Comparison of ENCODE assay signal across 12 cellular contexts in the genomic region with DNA sequence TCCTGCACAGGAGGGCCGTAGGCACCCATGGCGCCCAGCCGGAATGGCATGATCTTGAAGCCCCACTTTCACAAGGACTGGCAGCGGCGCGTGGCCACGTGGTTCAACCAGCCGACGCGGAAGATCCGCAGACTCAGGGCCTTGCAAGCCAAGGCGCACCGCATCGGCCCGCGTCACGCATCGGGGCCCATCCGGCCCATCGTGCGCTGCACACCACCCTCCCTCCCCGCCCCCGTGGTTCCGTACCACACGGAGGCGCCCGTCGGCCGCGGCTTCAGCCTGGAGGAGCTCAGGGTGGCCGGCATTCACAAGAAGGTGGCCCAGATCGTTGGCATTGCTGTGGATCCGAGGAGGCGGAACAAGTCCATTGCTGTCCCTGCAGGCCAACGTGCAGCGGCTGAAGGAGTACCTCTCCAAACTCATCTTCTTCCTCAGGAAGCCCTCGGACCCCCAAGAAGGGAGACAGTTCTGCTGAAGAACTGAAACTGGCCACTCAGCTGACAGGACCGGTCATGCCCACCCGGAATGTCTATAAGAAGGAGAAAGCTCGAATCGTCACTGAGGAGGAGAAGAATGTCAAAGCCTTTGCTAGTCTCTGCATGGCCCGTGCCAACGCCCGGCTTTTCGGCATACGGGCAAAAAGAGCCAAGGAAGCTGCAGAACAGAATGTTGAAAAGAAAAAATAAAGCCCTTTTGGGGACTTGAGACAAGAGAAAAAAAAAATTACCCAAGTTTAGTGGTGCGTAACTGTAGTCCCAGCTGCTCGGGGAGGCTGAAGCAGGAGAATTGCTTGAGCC. TPM values are rescaled to one million over a fixed set of nuclear protein-coding genes. Genes with fewer than 3 reads are reported as not detected.
A peak's percentile ranks its signal among the peaks of the same experiment; 100 is the strongest.
DNase-seq lines count a peak whose midpoint lies in the region; FAIRE-seq and TF ChIP-seq lines count a peak whose summit lies in the region.
"Had no signal": no experiment of that assay in that cellular context is flagged by ENCODE, and none has a peak within 500 bp of the region (broad histone marks: within the 10 kb centered on the region; RNA-seq: fewer than 3 reads in every experiment).

No MANE protein-coding gene starts in this region.

- CTCF ChIA-PET in CD4-positive, alpha-beta memory T cell (lab: Charles Lee; ENCODE audit: partially characterized antibody) = no interaction called here

- peak; percentile 22 for TF ChIP-seq CTCF in epithelial cell of proximal tubule (conservative IDR thresholded peaks at IDR 0.05; ENCODE audit: low read depth, low read length)
- TF ChIP-seq CTCF in prostate gland (IDR thresholded peaks at IDR 0.05) = no peak

- no peak overlapping the region for H3K27ac ChIP-seq in neuronal stem cell (replicated peaks; ENCODE audit: low read length)
- no peak overlapping the region for H3K27ac ChIP-seq in CD4-positive, alpha-beta memory T cell (ENCODE audit: low read depth, low read length)
- H3K27ac ChIP-seq in prostate gland = no peak overlapping the region
- H3K27ac ChIP-seq: esophagus muscularis mucosa, PC-9 had no signal

- H3K9me3 Mint-ChIP-seq in CD4-positive, alpha-beta memory T cell = peaks cover 0 to 8% (median 3%) of the 10 kb centered on the region in 8 donors

- H4K91ac ChIP-seq in neuronal stem cell (ENCODE audit: low read depth, low read length, poor library complexity) = no peak overlapping the region

- H3K27me3 Mint-ChIP-seq in CD4-positive, alpha-beta memory T cell = peaks cover 25 to 30% of the 10 kb centered on the region in 2 donors

- no CpG with 5 or more reads among the region's 48 CpGs for WGBS in neuronal stem cell (ENCODE audit: extremely low coverage in 2 of 2, insufficient read length in 2 of 2, insufficient replicate concordance in 1 of 2), 2 donors
- WGBS in prostate gland = 38% methylated on average over 22 of the region's 48 CpGs

- H3K4me2 ChIP-seq in neuronal stem cell (ENCODE audit: insufficient read depth, low read length, poor library complexity, severe bottlenecking) = no peak overlapping the region
- H3K4me2 ChIP-seq: PC-9 had no signal

- no peak overlapping the region for H2BK15ac ChIP-seq in neuronal stem cell (ENCODE audit: low read length)

- H3K36me3 ChIP-seq in neuronal stem cell (replicated peaks in 1 of 2; ENCODE audit: control insufficient read depth in 2 of 2, insufficient read depth in 2 of 2, low read length in 2 of 2) = no peaks in the 10 kb centered on the region
- H3K36me3 ChIP-seq in CD4-positive, alpha-beta memory T cell (ENCODE audit: insufficient read depth, low read length) = no peaks in the 10 kb centered on the region
- H3K36me3 ChIP-seq in prostate gland = no peaks in the 10 kb centered on the region
- H3K36me3 ChIP-seq: esophagus muscularis mucosa had no signal

- H3K4ac ChIP-seq in neuronal stem cell (ENCODE audit: low read length) = peak overlapping the region; percentile 40

- H3K4me1 Mint-ChIP-seq in CD4-positive, alpha-beta memory T cell = no peaks in the 10 kb centered on the region
- H3K4me1 Mint-ChIP-seq: mesothelial cell of epicardium had no signal

- DNase-seq in COLO668 (lab: John Stamatoyannopoulos, UW; ENCODE audit: unreplicated experiment) = peak; percentile 65
- DNase-seq in HK-2 (ENCODE audit: unreplicated experiment) = peak; percentile 51
- DNase-seq in epithelial cell of proximal tubule (ENCODE audit: low read depth) = no peak
- no peak for DNase-seq in neuronal stem cell (ENCODE audit: low spot score)
- no peak for DNase-seq in CD4-positive, alpha-beta memory T cell
- no peak for DNase-seq in HTR-8/SVneo (ENCODE audit: insufficient read length, low spot score)
- no peak for DNase-seq in prostate gland (ENCODE audit: low spot score)
- no peak for DNase-seq in HuH-7 (ENCODE audit: low spot score)
- DNase-seq: activated CD4-positive, CD25-positive, alpha-beta regulatory T cell treated with anti-CD3 and anti-CD28 coated beads, Interleukin-2, amount 50 U/mL, for 72 hours had no signal

- H4K8ac ChIP-seq in neuronal stem cell (ENCODE audit: low read depth, low read length) = no peak overlapping the region

- no peak overlapping the region for H3K4me3 Mint-ChIP-seq in CD4-positive, alpha-beta memory T cell
- H3K4me3 Mint-ChIP-seq: mesothelial cell of epicardium had no signal

- peak overlapping the region; percentile 31 for H3K14ac ChIP-seq in neuronal stem cell (ENCODE audit: low read length)

- H2AFZ ChIP-seq in neuronal stem cell (ENCODE audit: low read length) = peak overlapping the region; percentile 11
- H2AFZ ChIP-seq: PC-9 had no signal

- no peak overlapping the region for H3K27ac Mint-ChIP-seq in CD4-positive, alpha-beta memory T cell
- H3K27ac Mint-ChIP-seq: mesothelial cell of epicardium had no signal

- H3K79me1 ChIP-seq in neuronal stem cell (ENCODE audit: low read depth, low read length) = no peaks in the 10 kb centered on the region

- peaks cover 0 to 10% of the 10 kb centered on the region in 2 donors for H3K36me3 Mint-ChIP-seq in CD4-positive, alpha-beta memory T cell
- H3K36me3 Mint-ChIP-seq: mesothelial cell of epicardium had no signal

- H2BK120ac ChIP-seq in neuronal stem cell (ENCODE audit: low read depth, low read length) = no peak overlapping the region

- peak overlapping the region; percentile 76 for H3K23ac ChIP-seq in neuronal stem cell (ENCODE audit: low read depth, low read length, poor library complexity)

- no peak overlapping the region for H2AK5ac ChIP-seq in neuronal stem cell (ENCODE audit: low read depth, low read length)

- H3K9me3 ChIP-seq in neuronal stem cell (replicated peaks in 1 of 2; ENCODE audit: control insufficient read depth in 2 of 2, insufficient read depth in 1 of 2, low read depth in 1 of 2, low read length in 2 of 2) (peaks cover 3 to 7% of the 10 kb centered on the region in 2 donors), prostate gland (no peaks in the 10 kb centered on the region)
- H3K9me3 ChIP-seq in CD4-positive, alpha-beta memory T cell (ENCODE audit: control insufficient read depth in 1 of 2, low read length in 2 of 2) = no peaks in the 10 kb centered on the region
- H3K9me3 ChIP-seq: esophagus muscularis mucosa had no signal

- peak overlapping the region; percentile 67 for H3K18ac ChIP-seq in neuronal stem cell (ENCODE audit: low read length)

- no peak for TF ChIP-seq POLR2A in prostate gland (IDR thresholded peaks at IDR 0.05)

- no peak overlapping the region for H3K9ac ChIP-seq in neuronal stem cell (ENCODE audit: low read depth, low read length, poor library complexity)

- FAIRE-seq in HTR-8/SVneo (lab: Jason Lieb, UNC) = no peak

- H3K4me1 ChIP-seq in neuronal stem cell (ENCODE audit: control insufficient read depth in 2 of 2, insufficient read depth in 1 of 2, low read depth in 1 of 2, low read length in 2 of 2) (no peaks in the 10 kb centered on the region), prostate gland (replicated peaks) (no peaks in the 10 kb centered on the region)
- no peaks in the 10 kb centered on the region for H3K4me1 ChIP-seq in CD4-positive, alpha-beta memory T cell (ENCODE audit: insufficient read depth, low read length)

- POLR2A ChIA-PET in CD4-positive, alpha-beta memory T cell (lab: Charles Lee; ENCODE audit: partially characterized antibody) = no interaction called here

- H3K27me3 ChIP-seq in neuronal stem cell (ENCODE audit: control insufficient read depth in 3 of 3, insufficient read depth in 3 of 3, low read depth in 1 of 3, low read length in 3 of 3) (peaks cover 0 to 38% (median 10%) of the 10 kb centered on the region in 3 experiments), prostate gland (replicated peaks; ENCODE audit: insufficient read depth) (peaks cover 3% of the 10 kb centered on the region)
- H3K27me3 ChIP-seq in CD4-positive, alpha-beta memory T cell (ENCODE audit: insufficient read depth, low read length) = peaks cover 20% of the 10 kb centered on the region

- peak overlapping the region; percentile 41 for H3K4me3 ChIP-seq in epithelial cell of proximal tubule (ENCODE audit: low read depth, low read length)
- H3K4me3 ChIP-seq in neuronal stem cell (ENCODE audit: low read length in 2 of 2) = no peak overlapping the region
- no peak overlapping the region for H3K4me3 ChIP-seq in CD4-positive, alpha-beta memory T cell (ENCODE audit: low read length in 2 of 2)
- H3K4me3 ChIP-seq in prostate gland = no peak overlapping the region
- H3K4me3 ChIP-seq: esophagus muscularis mucosa, PC-9 had no signal

- no peak overlapping the region for H2BK5ac ChIP-seq in neuronal stem cell (ENCODE audit: low read length)

- intact Hi-C loops in CD4-positive, alpha-beta memory T cell (cut with micrococcal nuclease) = no loop called here
- intact Hi-C loops in prostate gland (cut with DNase I) = no loop called here

- H2BK12ac ChIP-seq in neuronal stem cell (ENCODE audit: low read length) = peak overlapping the region; percentile 69

RNA-seq across cellular contexts. Expression of a gene that starts 9.9 kb away (rescaled TPM):
- total RNA-seq in epithelial cell of proximal tubule (20.9 and 32.5 TPM in 2 replicates), prostate gland (10 to 100 TPM; 41.0 to 50.6 TPM)
- polyA plus RNA-seq in neuronal stem cell (2013, experiment 1 of 2) = 15.5 TPM
- 15.9 TPM for polyA plus RNA-seq in neuronal stem cell (2013, experiment 2 of 2)
- 10 to 100 TPM; 37.8 to 47.2 TPM for total RNA-seq in CD4-positive, alpha-beta memory T cell
- polyA plus RNA-seq in CD4-positive, alpha-beta memory T cell = 10 to 100 TPM; 12.8 to 39.4 TPM

RNA-seq across cellular contexts. Expression of a gene that starts 18.4 kb away (rescaled TPM):
- total RNA-seq in epithelial cell of proximal tubule = 49.7 and 74.7 TPM in 2 replicates
- 5.5 TPM for polyA plus RNA-seq in neuronal stem cell (2013, experiment 1 of 2)
- 6.2 TPM for polyA plus RNA-seq in neuronal stem cell (2013, experiment 2 of 2)
- total RNA-seq in CD4-positive, alpha-beta memory T cell = 1 to 10 TPM; 2.5 to 2.9 TPM
- polyA plus RNA-seq in CD4-positive, alpha-beta memory T cell = 1 to 10 TPM; 3.1 to 3.7 TPM
- 10 to 100 TPM; 16.9 to 27.1 TPM for total RNA-seq in prostate gland

Comparison
In these comparisons a context has a peak if more than half of its experiments do, and no peak if none do; other contexts are left out.
1. DNase-seq: peak in COLO668 (single experiment) and HK-2 (single experiment); none in epithelial cell of proximal tubule (single experiment), neuronal stem cell (single experiment), CD4-positive, alpha-beta memory T cell (0 of 5), HTR-8/SVneo (single experiment), prostate gland (single experiment) and HuH-7 (single experiment).
2. RNA of a gene that starts 18.4 kb away (total RNA-seq): 49.7 to 74.7 TPM in epithelial cell of proximal tubule and 16.9 to 27.1 TPM in prostate gland; 2.5 to 2.9 TPM in CD4-positive, alpha-beta memory T cell; every median in the first group is over 4 times any median in the second.